8 cellular contexts compared by ENCODE assay signal in genomic region chr15:94119923-94120775, GRCh38.
DNase-seq lines count a peak whose midpoint lies in the region; ATAC-seq and TF ChIP-seq lines count a peak whose summit lies in the region.

No MANE protein-coding gene starts in this region.

- H3K4me1 Mint-ChIP-seq in brain, result peaks cover 14% of the 10 kb centered on the region

- POLR2A ChIA-PET in AG04449 (lab: Yijun Ruan, JAX), result interaction anchor here (0.6 to 1.5 kb wide), 3 partner anchors 145 to 1090 kb away, joined by 3 to 4 read pairs (median 3); no protein-coding TSS in a partner anchor

- H3K9me3 Mint-ChIP-seq in brain, result peaks cover 0 to 2% (median 0%) of the 10 kb centered on the region in 5 experiments

- peak overlapping the region in 1 of 5 experiments; percentile 55 for H3K4me3 Mint-ChIP-seq in brain

- no peak overlapping the region for H3K4me3 ChIP-seq in AG04449 (ENCODE audit: low read depth, low read length)

- H3K36me3 Mint-ChIP-seq in brain, result no peaks in the 10 kb centered on the region

- peaks cover 4% of the 10 kb centered on the region for H3K27me3 Mint-ChIP-seq in brain

- DNase-seq in AG04449 (ENCODE audit: low read depth, low spot score), result peak; percentile 73
- DNase-seq in GM13977 (ENCODE audit: low spot score), result peak; percentile 60
- peak; percentile 67 for DNase-seq in NCI-H1092 treated with DMSO at 0.1 percent for 48 hours (lab: John Stamatoyannopoulos, UW)
- DNase-seq in SIG-M5 treated with dmso at 0.1 percent for 504 hours (lab: John Stamatoyannopoulos, UW; ENCODE audit: unreplicated experiment), result peak; percentile 90
- peak; percentile 67 for DNase-seq in iPS-NIHi11 (ENCODE audit: low spot score)
- peak; percentile 78 for DNase-seq in smooth muscle cell of the brain vasculature (ENCODE audit: low read depth, low spot score)

- peak overlapping the region; percentile 40 to 94 (median 83) for H3K27ac Mint-ChIP-seq in brain

- CTCF ChIA-PET in AG04449 (lab: Yijun Ruan, JAX), result interaction anchor here (0.6 to 2.2 kb wide), 87 partner anchors 9 to 1323 kb away, joined by 3 to 184 read pairs (median 5); partner anchors contain the start of gene RGMA

- in situ Hi-C loops in GM13977 (cut with MboI; ENCODE audit: low pct_unique_long_range_greater_than_20kb, low sequenced_read_pairs, unreplicated experiment), result loop anchor here (10.0 kb wide), 1 partner anchor 1095 kb away; no protein-coding TSS in a partner anchor

- peak; percentile 97 for ATAC-seq in HG02798 (IDR thresholded peaks at IDR 0.05; ENCODE audit: poor library complexity, unreplicated experiment)

- TF ChIP-seq CTCF in AG04449 (IDR thresholded peaks at IDR 0.05; ENCODE audit: insufficient read depth, low read length, missing control alignments) (peak; percentile 94), GM13977 (IDR thresholded peaks at IDR 0.05; ENCODE audit: extremely low read depth, insufficient read depth, missing control alignments) (peak; percentile 83), brain (conservative IDR thresholded peaks at IDR 0.05) (peak; percentile 100)
